In genomic region chr1:52848423-52848822, GRCh38 we compare ENCODE assay signal across 17 cellular contexts.
"Had no signal": no experiment of that assay in that cellular context is flagged by ENCODE, and none has a peak within 500 bp of the region (broad histone marks: within the 10 kb centered on the region; RNA-seq: fewer than 3 reads in every experiment).

No MANE protein-coding gene starts in this region.

- H3K4me3 ChIP-seq: stomach, suprapubic skin, testis, thoracic aorta, thyroid gland, tibial artery, tibial nerve, transverse colon, upper lobe of left lung, upper lobe of right lung, uterus, vagina had no signal

- H3K36me3 ChIP-seq: stomach, suprapubic skin, thoracic aorta, thyroid gland, tibial artery, tibial nerve, transverse colon, upper lobe of left lung, upper lobe of right lung, uterus, vagina had no signal

- H3K27ac ChIP-seq: stomach, suprapubic skin, testis, thoracic aorta, thyroid gland, tibial artery, tibial nerve, transverse colon, upper lobe of left lung, upper lobe of right lung, uterus, vagina had no signal

- H3K9me3 ChIP-seq: stomach, suprapubic skin, testis, thoracic aorta, thyroid gland, tibial artery, tibial nerve, transverse colon, upper lobe of left lung, upper lobe of right lung, uterus, vagina had no signal

- H3K4me1 ChIP-seq: suprapubic skin, testis, uterus had no signal

- ATAC-seq: stimulated activated effector memory CD8-positive, alpha-beta T cell treated with anti-CD3 and anti-CD28 coated beads, Interleukin-12 subunit alpha, Interleukin-12 subunit beta, amount 100 ng/mL, for 72 hours; stimulated activated memory B cell treated with anti-CD40 and anti-IgM and Interleukin-4, amounts not matched to agents 10 μg/mL and 1 μg/mL and 100 μg/mL, for 72 hours; stimulated activated naive B cell treated with anti-CD40 and anti-IgM and Interleukin-4, amounts not matched to agents 10 μg/mL and 1 μg/mL and 100 μg/mL, for 72 hours; stimulated activated naive CD8-positive, alpha-beta T cell treated with anti-CD3 and anti-CD28 coated beads, Interleukin-15, amount 100 ng/mL, for 72 hours; stimulated activated naive CD8-positive, alpha-beta T cell treated with anti-CD3 and anti-CD28 coated beads, Interleukin-15, Interleukin-2, amounts not matched to agents 100 U/mL and 50 U/mL, for 24 hours; upper lobe of right lung had no signal
